Comparison of ENCODE assay signal across 23 cellular contexts in genomic region chr13:35889560-35889959, GRCh38.
"Had no signal": no experiment of that assay in that cellular context is flagged by ENCODE, and none has a peak within 500 bp of the region (broad histone marks: within the 10 kb centered on the region; RNA-seq: fewer than 3 reads in every experiment).

No MANE protein-coding gene starts in this region.

- H3K27ac ChIP-seq: gastrocnemius medialis, heart right ventricle, left ventricle myocardium inferior, lower lobe of right lung, skin epidermis, suprapubic skin, thyroid gland had no signal

- H3K4me1 Mint-ChIP-seq: central memory CD8-positive, alpha-beta T cell; immature natural killer cell; memory B cell had no signal

- ATAC-seq: esophagus mucosa; gastrocnemius medialis; heart right ventricle; left cardiac atrium; lower lobe of right lung; natural killer cell treated with Interleukin-12 subunit alpha and Interleukin-12 subunit beta and Interleukin-15 and Interleukin-18, amount 100 ng/mL, for 72 hours; sciatic nerve had no signal

- H3K27me3 ChIP-seq: gastrocnemius medialis, heart right ventricle, suprapubic skin, thyroid gland had no signal

- FAIRE-seq: endometrium, kidney had no signal

- H3K27ac Mint-ChIP-seq: immature natural killer cell; memory B cell; natural killer cell treated with Interleukin-12 subunit alpha and Interleukin-12 subunit beta and Interleukin-15 and Interleukin-18, amount 100 ng/mL, for 72 hours; type B pancreatic cell had no signal

- H3K4me3 ChIP-seq: gastrocnemius medialis, heart right ventricle, left ventricle myocardium inferior, lower lobe of right lung, skin epidermis, suprapubic skin, thyroid gland had no signal

- H3K36me3 ChIP-seq: gastrocnemius medialis, heart right ventricle, left ventricle myocardium inferior, lower lobe of right lung, suprapubic skin, thyroid gland had no signal

- H3K27me3 Mint-ChIP-seq: central memory CD8-positive, alpha-beta T cell; memory B cell; natural killer cell treated with Interleukin-12 subunit alpha and Interleukin-12 subunit beta and Interleukin-15 and Interleukin-18, amount 100 ng/mL, for 72 hours had no signal

- H3K4me1 ChIP-seq: gastrocnemius medialis, suprapubic skin, thyroid gland had no signal

- H3K9me3 Mint-ChIP-seq: type B pancreatic cell had no signal

- H3K36me3 Mint-ChIP-seq: immature natural killer cell; memory B cell; natural killer cell treated with Interleukin-12 subunit alpha and Interleukin-12 subunit beta and Interleukin-15 and Interleukin-18, amount 100 ng/mL, for 72 hours; type B pancreatic cell had no signal

- DNase-seq: cortex of kidney; effector memory CD4-positive, alpha-beta T cell; gastrocnemius medialis; heart right ventricle; immature natural killer cell; kidney; left cardiac atrium; left ventricle myocardium inferior; lower lobe of right lung; midbrain; stimulated activated CD4-positive, alpha-beta T cell treated with anti-CD3 and anti-CD28 coated beads, Interleukin-2, amount 100 ng/mL, for 24 hours; stimulated activated CD4-positive, alpha-beta T cell treated with anti-CD3 and anti-CD28 coated beads, Interleukin-4, amount 100 ng/mL, for 4 hours; stimulated activated naive CD4-positive, alpha-beta T cell treated with Interleukin-2 at 50 U/mL for 16 hours; thyroid gland had no signal

- H3K4me3 Mint-ChIP-seq: central memory CD8-positive, alpha-beta T cell; immature natural killer cell; memory B cell; natural killer cell treated with Interleukin-12 subunit alpha and Interleukin-12 subunit beta and Interleukin-15 and Interleukin-18, amount 100 ng/mL, for 72 hours; type B pancreatic cell had no signal

- H3K9me3 ChIP-seq: gastrocnemius medialis, heart right ventricle, left ventricle myocardium inferior, lower lobe of right lung, suprapubic skin, thyroid gland had no signal
